ENCODE assay signal across 9 cellular contexts in the genomic region with DNA sequence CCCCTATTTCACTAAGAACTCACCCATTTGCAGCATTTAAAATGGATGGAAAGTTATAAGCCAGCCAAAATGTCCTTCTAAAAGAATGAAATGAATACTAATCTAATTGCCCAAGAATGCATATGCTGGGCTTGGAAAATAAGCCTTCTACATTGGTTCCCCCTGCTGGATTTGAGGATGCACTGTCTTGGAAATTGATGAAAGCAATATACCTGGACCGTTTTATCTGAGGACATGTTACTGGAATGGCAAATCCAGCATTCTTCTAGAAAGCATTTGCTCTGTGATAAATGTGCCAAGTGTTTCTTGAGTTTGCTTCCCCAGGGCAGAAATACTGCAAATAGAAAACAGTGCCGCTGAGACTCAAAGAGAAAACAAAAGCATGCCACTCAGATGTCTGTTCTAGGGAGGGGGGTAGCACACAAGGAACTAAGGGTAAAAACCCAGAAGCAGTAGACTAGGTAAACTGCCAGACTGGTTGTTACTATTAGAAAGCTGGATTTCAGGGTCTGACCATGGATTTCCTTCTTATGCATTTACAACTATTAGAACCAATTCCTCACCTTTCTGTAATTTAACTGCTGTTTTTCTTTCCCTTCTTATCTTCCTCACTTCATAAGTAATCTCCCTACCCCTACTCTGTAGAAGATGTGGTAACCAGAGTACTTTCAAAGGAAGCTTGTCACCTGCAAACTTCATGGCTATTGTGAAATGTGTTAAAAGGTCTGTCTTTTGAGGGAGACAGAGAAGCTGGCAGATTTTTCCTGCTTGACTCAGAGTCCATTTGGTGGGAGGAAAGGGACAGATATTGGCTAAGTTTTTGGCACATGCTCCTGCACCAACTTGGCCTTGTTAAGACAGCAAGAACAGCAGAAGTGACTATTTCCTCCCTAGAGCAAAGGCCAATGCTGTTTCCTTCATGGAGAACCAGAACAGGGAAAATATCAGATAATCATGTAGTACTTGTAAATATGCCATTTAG.
DNase-seq lines count a peak whose midpoint lies in the region; ATAC-seq and TF ChIP-seq lines count a peak whose summit lies in the region.
"Had no signal": no experiment of that assay in that cellular context is flagged by ENCODE, and none has a peak within 500 bp of the region (broad histone marks: within the 10 kb centered on the region; RNA-seq: fewer than 3 reads in every experiment).

No MANE protein-coding gene starts in this region.

- CTCF ChIA-PET in CD8-positive, alpha-beta T cell (lab: Charles Lee): no interaction called here

- H3K9ac ChIP-seq in OCI-LY3 (ENCODE audit: low read length): no peak overlapping the region

- H2AFZ ChIP-seq in OCI-LY3 (ENCODE audit: low read depth, low read length): no peak overlapping the region

- H3K4me1 Mint-ChIP-seq in CD8-positive, alpha-beta T cell (ENCODE audit: low read depth): no peaks in the 10 kb centered on the region
- H3K4me1 Mint-ChIP-seq: activated naive CD4-positive, alpha-beta T cell treated with anti-CD3 and anti-CD28 coated beads, Interleukin-2, amount 50 U/mL, for 24 hours had no signal

- peaks cover 7% of the 10 kb centered on the region for H3K9me3 Mint-ChIP-seq in CD8-positive, alpha-beta T cell

- no peaks in the 10 kb centered on the region for H3K27me3 ChIP-seq in OCI-LY3 (ENCODE audit: low read depth, low read length)
- no peaks in the 10 kb centered on the region for H3K27me3 ChIP-seq in CD8-positive, alpha-beta T cell (ENCODE audit: insufficient read depth, low read length)

- H3K27ac ChIP-seq in 22Rv1: no peak overlapping the region
- H3K27ac ChIP-seq in OCI-LY3 (ENCODE audit: low read length): no peak overlapping the region
- no peak overlapping the region for H3K27ac ChIP-seq in CD8-positive, alpha-beta T cell (ENCODE audit: low read depth, low read length)

- no peak overlapping the region for H3K27ac Mint-ChIP-seq in CD8-positive, alpha-beta T cell
- H3K27ac Mint-ChIP-seq: activated naive CD4-positive, alpha-beta T cell treated with anti-CD3 and anti-CD28 coated beads, Interleukin-2, amount 50 U/mL, for 24 hours had no signal

- H3K4me2 ChIP-seq in OCI-LY3 (ENCODE audit: low read length): no peak overlapping the region

- peaks cover 54% of the 10 kb centered on the region for H4K20me1 ChIP-seq in OCI-LY3 (ENCODE audit: insufficient read depth, low read length)

- no peak for ATAC-seq in HG03159 (IDR thresholded peaks at IDR 0.05; ENCODE audit: unreplicated experiment)
- ATAC-seq in CD8-positive, alpha-beta T cell: no peak

- no peaks in the 10 kb centered on the region for H3K4me1 ChIP-seq in OCI-LY3 (ENCODE audit: low read length)
- no peaks in the 10 kb centered on the region for H3K4me1 ChIP-seq in CD8-positive, alpha-beta T cell (ENCODE audit: insufficient read depth, low read length)

- TF ChIP-seq CTCF in 22Rv1 (IDR thresholded peaks at IDR 0.05): peak; percentile 49
- TF ChIP-seq CTCF in OCI-LY3 (IDR thresholded peaks at IDR 0.05; ENCODE audit: low read depth, low read length): peak; percentile 49
- no peak for TF ChIP-seq CTCF in CD8-positive, alpha-beta T cell (IDR thresholded peaks at IDR 0.05)

- no peaks in the 10 kb centered on the region for H3K36me3 Mint-ChIP-seq in CD8-positive, alpha-beta T cell
- H3K36me3 Mint-ChIP-seq: activated naive CD4-positive, alpha-beta T cell treated with anti-CD3 and anti-CD28 coated beads, Interleukin-2, amount 50 U/mL, for 24 hours had no signal

- peaks cover 88% of the 10 kb centered on the region for H3K36me3 ChIP-seq in OCI-LY3 (replicated peaks; ENCODE audit: low read depth, low read length)
- no peaks in the 10 kb centered on the region for H3K36me3 ChIP-seq in CD8-positive, alpha-beta T cell (ENCODE audit: insufficient read depth, low read length)

- POLR2A ChIA-PET in CD8-positive, alpha-beta T cell (lab: Charles Lee): no interaction called here

- H3K4me3 Mint-ChIP-seq in CD8-positive, alpha-beta T cell: no peak overlapping the region
- H3K4me3 Mint-ChIP-seq: activated naive CD4-positive, alpha-beta T cell treated with anti-CD3 and anti-CD28 coated beads, Interleukin-2, amount 50 U/mL, for 24 hours had no signal

- H3K4me3 ChIP-seq in OCI-LY3 (ENCODE audit: low read length): no peak overlapping the region
- H3K4me3 ChIP-seq in CD8-positive, alpha-beta T cell (ENCODE audit: low read depth, low read length): no peak overlapping the region

- DNase-seq in H4 (ENCODE audit: low spot score) (peak; percentile 64), fibroblast of gingiva (ENCODE audit: low read depth) (peak; percentile 82), retina (peak; percentile 43)
- no peak for DNase-seq in activated T-cell treated with anti-CD3 and anti-CD28 coated beads, Interleukin-2, amount 50 U/mL, for 48 hours
- DNase-seq in CD8-positive, alpha-beta T cell: no peak

- intact Hi-C loops in CD8-positive, alpha-beta T cell (cut with DNase I, micrococcal nuclease): no loop called here

- peaks cover 72% of the 10 kb centered on the region for H3K79me2 ChIP-seq in OCI-LY3 (ENCODE audit: low read length)

- H3K9me3 ChIP-seq in OCI-LY3 (ENCODE audit: insufficient read depth, low read length): no peaks in the 10 kb centered on the region
- no peaks in the 10 kb centered on the region for H3K9me3 ChIP-seq in CD8-positive, alpha-beta T cell (ENCODE audit: low read length)

- H3K27me3 Mint-ChIP-seq in CD8-positive, alpha-beta T cell (ENCODE audit: low read depth): no peaks in the 10 kb centered on the region
- H3K27me3 Mint-ChIP-seq: activated naive CD4-positive, alpha-beta T cell treated with anti-CD3 and anti-CD28 coated beads, Interleukin-2, amount 50 U/mL, for 24 hours had no signal

Comparison
In these comparisons a context has a peak if more than half of its experiments do, and no peak if none do; other contexts are left out.
1. DNase-seq: peak in H4 (single experiment), fibroblast of gingiva (single experiment) and retina (single experiment); none in activated T-cell treated with anti-CD3 and anti-CD28 coated beads, Interleukin-2, amount 50 U/mL, for 48 hours (0 of 2) and CD8-positive, alpha-beta T cell (0 of 7).